In the genomic region with DNA sequence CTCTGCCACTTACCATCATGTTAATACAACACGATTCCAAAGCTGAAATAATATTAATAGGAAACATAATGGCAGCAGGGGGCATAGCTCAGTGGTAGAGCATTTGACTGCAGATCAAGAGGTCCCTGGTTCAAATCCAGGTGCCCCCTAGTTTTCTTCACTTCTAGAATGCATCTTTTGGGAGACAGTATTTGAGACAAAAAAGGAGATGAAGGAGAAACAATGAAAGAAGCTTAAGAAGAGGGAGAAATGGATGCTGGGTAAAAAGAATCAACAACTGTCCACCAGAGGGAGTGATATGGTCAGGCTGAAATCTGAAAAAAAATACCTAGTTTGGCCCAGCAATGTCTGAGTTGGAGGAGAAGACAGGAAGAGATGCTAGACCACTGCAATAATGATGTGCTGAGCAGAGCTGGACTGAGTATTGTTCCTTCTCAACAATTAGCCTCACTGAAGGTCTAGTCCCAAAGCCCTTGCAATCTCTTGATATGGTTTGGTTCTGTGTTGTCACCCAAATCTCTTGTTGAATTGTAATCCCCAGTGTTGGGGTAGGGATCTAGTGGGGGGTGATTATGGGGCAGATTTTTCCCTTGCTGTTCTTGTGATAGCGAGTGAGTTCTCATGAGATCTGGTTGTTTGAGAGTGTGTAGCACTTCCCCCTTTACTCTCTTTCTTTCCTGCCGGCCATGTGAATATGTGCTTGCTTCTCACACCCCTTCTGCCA, we compare ENCODE assay signal across 8 cellular contexts. TPM values are rescaled to one million over a fixed set of nuclear protein-coding genes. Genes with fewer than 3 reads are reported as not detected.
A peak's percentile ranks its signal among the peaks of the same experiment; 100 is the strongest.
DNase-seq lines count a peak whose midpoint lies in the region; ATAC-seq and TF ChIP-seq lines count a peak whose summit lies in the region.

No MANE protein-coding gene starts in this region.

- H3K36me3 Mint-ChIP-seq in activated naive CD4-positive, alpha-beta T cell treated with anti-CD3 and anti-CD28 coated beads, Interleukin-2, amount 50 U/mL, for 72 hours = peaks cover 0 to 13% of the 10 kb centered on the region in 2 donors
- H3K36me3 Mint-ChIP-seq in natural killer cell = no peaks in the 10 kb centered on the region

- no peaks in the 10 kb centered on the region for H3K36me3 ChIP-seq in Peyer's patch

- H3K4me1 ChIP-seq in Peyer's patch = no peaks in the 10 kb centered on the region

- ATAC-seq in activated naive CD4-positive, alpha-beta T cell treated with anti-CD3 and anti-CD28 coated beads, Interleukin-2, amount 50 U/mL, for 72 hours = peak; percentile 59 to 67
- ATAC-seq in natural killer cell = peak; percentile 40 to 69 (median 47)
- no peak for ATAC-seq in HG03280 (IDR thresholded peaks at IDR 0.05; ENCODE audit: unreplicated experiment)

- H3K27me3 ChIP-seq in Peyer's patch = no peaks in the 10 kb centered on the region

- no peak overlapping the region for H3K27ac Mint-ChIP-seq in activated naive CD4-positive, alpha-beta T cell treated with anti-CD3 and anti-CD28 coated beads, Interleukin-2, amount 50 U/mL, for 72 hours
- no peak overlapping the region for H3K27ac Mint-ChIP-seq in natural killer cell

- no peak overlapping the region for H3K4me3 ChIP-seq in Peyer's patch

- H3K4me3 Mint-ChIP-seq in natural killer cell = no peak overlapping the region

- intact Hi-C loops in natural killer cell (cut with micrococcal nuclease) = loop anchor here (2.0 kb wide), 1 partner anchor 187 kb away; a partner anchor contains a TSS

- TF ChIP-seq CTCF in Peyer's patch (IDR thresholded peaks at IDR 0.05) (peak in 5 of 6 experiments; percentile 38 to 59 (median 50)), natural killer cell (IDR thresholded peaks at IDR 0.05) (peak; percentile 25)

- no peak overlapping the region for H3K27ac ChIP-seq in Peyer's patch

- H3K4me1 Mint-ChIP-seq in natural killer cell = peaks cover 0 to 6% of the 10 kb centered on the region in 2 donors

- no peak for TF ChIP-seq POLR2A in Peyer's patch (IDR thresholded peaks at IDR 0.05)

- no peak for DNase-seq in activated naive CD4-positive, alpha-beta T cell treated with anti-CD3 and anti-CD28 coated beads, Interleukin-2, amount 50 U/mL, for 72 hours (ENCODE audit: low spot score in 2 of 2)
- DNase-seq in activated naive CD4-positive, alpha-beta T cell (lab: John Stamatoyannopoulos, UW) = no peak
- DNase-seq in HPDE6-E6E7 (ENCODE audit: extremely low spot score) = peak; percentile 82
- DNase-seq in Peyer's patch = peak in 1 of 3 donors; percentile 11
- peak; percentile 54 for DNase-seq in epidermal melanocyte (ENCODE audit: insufficient read length, low spot score)
- DNase-seq in natural killer cell = no peak
- DNase-seq in NCI-H345 treated with DMSO at 0.1 percent for 48 hours (lab: John Stamatoyannopoulos, UW; ENCODE audit: unreplicated experiment) = no peak

- peaks cover 4 to 23% of the 10 kb centered on the region in 2 donors for H3K27me3 Mint-ChIP-seq in natural killer cell (ENCODE audit: low read depth in 2 of 2)

- H3K9me3 Mint-ChIP-seq in activated naive CD4-positive, alpha-beta T cell treated with anti-CD3 and anti-CD28 coated beads, Interleukin-2, amount 50 U/mL, for 72 hours = peaks cover 0 to 12% of the 10 kb centered on the region in 2 donors
- no peaks in the 10 kb centered on the region for H3K9me3 Mint-ChIP-seq in natural killer cell

- H3K9me3 ChIP-seq in Peyer's patch = no peaks in the 10 kb centered on the region

RNA-seq across cellular contexts. Expression of a gene that starts 48.3 kb away (rescaled TPM):
- total RNA-seq in activated naive CD4-positive, alpha-beta T cell treated with anti-CD3 and anti-CD28 coated beads, Interleukin-2, amount 50 U/mL, for 72 hours = 10 to 100 TPM in 1 of 2 donors, 1 to 10 TPM in 1; 7.6 to 18.2 TPM
- total RNA-seq in Peyer's patch (10 to 100 TPM; 10.7 to 86.6 (median 24.9) TPM), natural killer cell (10 to 100 TPM; 24.0 to 29.8 (median 28.3) TPM)

Comparison
In these comparisons a context has a peak if more than half of its experiments do, and no peak if none do; other contexts are left out.
1. DNase-seq: peak in HPDE6-E6E7 (single experiment) and epidermal melanocyte (single experiment); none in activated naive CD4-positive, alpha-beta T cell treated with anti-CD3 and anti-CD28 coated beads, Interleukin-2, amount 50 U/mL, for 72 hours (0 of 2), activated naive CD4-positive, alpha-beta T cell (0 of 4), natural killer cell (single experiment) and NCI-H345 treated with DMSO at 0.1 percent for 48 hours (single experiment).